In genomic region chr3:112667599-112667998, GRCh38 we compare ENCODE assay signal across 13 cellular contexts. TPM values are rescaled to one million over a fixed set of nuclear protein-coding genes. Genes with fewer than 3 reads are reported as not detected.
DNase-seq lines count a peak whose midpoint lies in the region; ATAC-seq, FAIRE-seq and TF ChIP-seq lines count a peak whose summit lies in the region.
"Had no signal": no experiment of that assay in that cellular context is flagged by ENCODE, and none has a peak within 500 bp of the region (broad histone marks: within the 10 kb centered on the region; RNA-seq: fewer than 3 reads in every experiment).

No MANE protein-coding gene starts in this region.

- no peak overlapping the region for H3K4me3 Mint-ChIP-seq in T-helper 1 cell treated with Interleukin-12 subunit alpha and Interleukin-12 subunit beta and Interleukin-4 antibody, amounts not matched to agents 30 μg/mL and 1 μg/mL, for 36 hours
- H3K4me3 Mint-ChIP-seq in natural killer cell treated with Interleukin-12 subunit alpha and Interleukin-12 subunit beta and Interleukin-15 and Interleukin-18, amount 100 ng/mL, for 72 hours: no peak overlapping the region
- H3K4me3 Mint-ChIP-seq in natural killer cell (no peak overlapping the region), astrocyte (ENCODE audit: unreplicated experiment) (no peak overlapping the region)
- H3K4me3 Mint-ChIP-seq: CD14-positive monocyte, GM23338 had no signal

- H3K27ac ChIP-seq in astrocyte (ENCODE audit: low read depth, low read length): no peak overlapping the region
- no peak overlapping the region for H3K27ac ChIP-seq in tibial nerve
- H3K27ac ChIP-seq in lower lobe of right lung: no peak overlapping the region
- H3K27ac ChIP-seq: 22Rv1 had no signal

- 80 to 85% methylated on average over 4 of the region's 4 CpGs for WGBS in tibial nerve, 2 donors

- H3K4me3 ChIP-seq in astrocyte (ENCODE audit: insufficient read depth, low read depth, low read length) (no peak overlapping the region), tibial nerve (no peak overlapping the region), lower lobe of right lung (no peak overlapping the region)
- H3K4me3 ChIP-seq: GM23338 had no signal

- intact Hi-C loops in natural killer cell (cut with micrococcal nuclease): no loop called here
- intact Hi-C loops in left cardiac atrium (cut with DNase I): no loop called here
- intact Hi-C loops in lower lobe of right lung (cut with DNase I): no loop called here

- H3K27me3 ChIP-seq in astrocyte (ENCODE audit: insufficient read depth, low read length): no peaks in the 10 kb centered on the region
- H3K27me3 ChIP-seq in tibial nerve: no peaks in the 10 kb centered on the region
- no peaks in the 10 kb centered on the region for H3K27me3 ChIP-seq in lower lobe of right lung (ENCODE audit: low read depth)

- peak overlapping the region; percentile 43 for H3K27ac Mint-ChIP-seq in T-helper 1 cell treated with Interleukin-12 subunit alpha and Interleukin-12 subunit beta and Interleukin-4 antibody, amounts not matched to agents 30 μg/mL and 1 μg/mL, for 36 hours
- peak overlapping the region; percentile 6 to 32 for H3K27ac Mint-ChIP-seq in natural killer cell treated with Interleukin-12 subunit alpha and Interleukin-12 subunit beta and Interleukin-15 and Interleukin-18, amount 100 ng/mL, for 72 hours
- H3K27ac Mint-ChIP-seq in natural killer cell (peak overlapping the region in 1 of 2 donors; percentile 46), astrocyte (ENCODE audit: unreplicated experiment) (peak overlapping the region; percentile 36)
- H3K27ac Mint-ChIP-seq: CD14-positive monocyte, GM23338 had no signal

- H2AFZ ChIP-seq in astrocyte (ENCODE audit: low read depth, low read length): no peak overlapping the region
- H2AFZ ChIP-seq: GM23338 had no signal

- H3K9me3 ChIP-seq in astrocyte (ENCODE audit: insufficient read depth, low read depth, low read length) (no peaks in the 10 kb centered on the region), tibial nerve (no peaks in the 10 kb centered on the region), lower lobe of right lung (no peaks in the 10 kb centered on the region)

- H3K4me1 Mint-ChIP-seq in T-helper 1 cell treated with Interleukin-12 subunit alpha and Interleukin-12 subunit beta and Interleukin-4 antibody, amounts not matched to agents 30 μg/mL and 1 μg/mL, for 36 hours (ENCODE audit: low read depth): peaks cover 42% of the 10 kb centered on the region
- peaks cover 40 to 41% of the 10 kb centered on the region in 2 donors for H3K4me1 Mint-ChIP-seq in natural killer cell treated with Interleukin-12 subunit alpha and Interleukin-12 subunit beta and Interleukin-15 and Interleukin-18, amount 100 ng/mL, for 72 hours (ENCODE audit: low read depth in 2 of 2)
- H3K4me1 Mint-ChIP-seq in natural killer cell (peaks cover 37 to 44% of the 10 kb centered on the region in 2 donors), astrocyte (ENCODE audit: low read depth, unreplicated experiment) (peaks cover 21% of the 10 kb centered on the region)

- no peak overlapping the region for H3K9ac ChIP-seq in astrocyte (ENCODE audit: low read length)

- H3K36me3 ChIP-seq in astrocyte (ENCODE audit: insufficient read depth, low read length) (no peaks in the 10 kb centered on the region), tibial nerve (no peaks in the 10 kb centered on the region), lower lobe of right lung (no peaks in the 10 kb centered on the region)

- H3K79me2 ChIP-seq in astrocyte (ENCODE audit: insufficient read depth, low read length): no peaks in the 10 kb centered on the region

- TF ChIP-seq CTCF in natural killer cell (IDR thresholded peaks at IDR 0.05): no peak
- TF ChIP-seq CTCF in astrocyte (IDR thresholded peaks at IDR 0.05; ENCODE audit: insufficient read depth, low read depth, low read length): no peak
- TF ChIP-seq CTCF in tibial nerve (IDR thresholded peaks at IDR 0.05): no peak
- no peak for TF ChIP-seq CTCF in lower lobe of right lung (IDR thresholded peaks at IDR 0.05)

- DNase-seq in T-helper 1 cell (no peak), natural killer cell (no peak), astrocyte (ENCODE audit: low read depth) (no peak), tibial nerve (ENCODE audit: low spot score in 2 of 2) (no peak), left cardiac atrium (no peak), lower lobe of right lung (no peak)
- DNase-seq in natural killer cell treated with Interleukin-12 subunit alpha and Interleukin-12 subunit beta and Interleukin-15 and Interleukin-18, amount 100 ng/mL, for 72 hours (ENCODE audit: low spot score): no peak
- DNase-seq: H7 had no signal

- ATAC-seq in natural killer cell treated with Interleukin-12 subunit alpha and Interleukin-12 subunit beta and Interleukin-15 and Interleukin-18, amount 100 ng/mL, for 72 hours: peak in 1 of 2 donors; percentile 47
- ATAC-seq in natural killer cell: no peak
- ATAC-seq in left cardiac atrium: no peak
- ATAC-seq in lower lobe of right lung: no peak
- ATAC-seq: GM23338 had no signal

- H3K4me1 ChIP-seq in astrocyte (ENCODE audit: insufficient read depth, low read length) (peaks cover 14% of the 10 kb centered on the region), tibial nerve (peaks cover 0 to 2% (median 0%) of the 10 kb centered on the region in 4 donors), lower lobe of right lung (peaks cover 11% of the 10 kb centered on the region)

- no peak for TF ChIP-seq EP300 in tibial nerve (IDR thresholded peaks at IDR 0.05)

- H3K36me3 Mint-ChIP-seq in T-helper 1 cell treated with Interleukin-12 subunit alpha and Interleukin-12 subunit beta and Interleukin-4 antibody, amounts not matched to agents 30 μg/mL and 1 μg/mL, for 36 hours (ENCODE audit: low read depth): peaks cover 11% of the 10 kb centered on the region
- peaks cover 6% of the 10 kb centered on the region for H3K36me3 Mint-ChIP-seq in natural killer cell treated with Interleukin-12 subunit alpha and Interleukin-12 subunit beta and Interleukin-15 and Interleukin-18, amount 100 ng/mL, for 72 hours
- no peaks in the 10 kb centered on the region for H3K36me3 Mint-ChIP-seq in natural killer cell
- H3K36me3 Mint-ChIP-seq in astrocyte (ENCODE audit: low read depth, unreplicated experiment): no peaks in the 10 kb centered on the region
- H3K36me3 Mint-ChIP-seq: CD14-positive monocyte had no signal

- TF ChIP-seq POLR2A in tibial nerve (IDR thresholded peaks at IDR 0.05): no peak

- H3K4me2 ChIP-seq in astrocyte (ENCODE audit: low read length): no peak overlapping the region
- H3K4me2 ChIP-seq: GM23338 had no signal

- peaks cover 19% of the 10 kb centered on the region for H3K9me3 Mint-ChIP-seq in T-helper 1 cell treated with Interleukin-12 subunit alpha and Interleukin-12 subunit beta and Interleukin-4 antibody, amounts not matched to agents 30 μg/mL and 1 μg/mL, for 36 hours
- H3K9me3 Mint-ChIP-seq in natural killer cell treated with Interleukin-12 subunit alpha and Interleukin-12 subunit beta and Interleukin-15 and Interleukin-18, amount 100 ng/mL, for 72 hours: no peaks in the 10 kb centered on the region
- H3K9me3 Mint-ChIP-seq in natural killer cell (no peaks in the 10 kb centered on the region), astrocyte (ENCODE audit: unreplicated experiment) (peaks cover 6% of the 10 kb centered on the region)

- peaks cover 27% of the 10 kb centered on the region for H3K27me3 Mint-ChIP-seq in T-helper 1 cell treated with Interleukin-12 subunit alpha and Interleukin-12 subunit beta and Interleukin-4 antibody, amounts not matched to agents 30 μg/mL and 1 μg/mL, for 36 hours (ENCODE audit: low read depth)
- no peaks in the 10 kb centered on the region for H3K27me3 Mint-ChIP-seq in natural killer cell treated with Interleukin-12 subunit alpha and Interleukin-12 subunit beta and Interleukin-15 and Interleukin-18, amount 100 ng/mL, for 72 hours
- H3K27me3 Mint-ChIP-seq in natural killer cell (ENCODE audit: low read depth in 2 of 2) (peaks cover 0 to 3% of the 10 kb centered on the region in 2 donors), astrocyte (ENCODE audit: low read depth, unreplicated experiment) (no peaks in the 10 kb centered on the region)

- H4K20me1 ChIP-seq in astrocyte (ENCODE audit: insufficient read depth, low read length): no peaks in the 10 kb centered on the region

- no peak for FAIRE-seq in astrocyte (lab: Jason Lieb, UNC)
- FAIRE-seq: GM18507 had no signal

RNA-seq across cellular contexts. Expression of gene CCDC80, which starts 26.7 kb away (rescaled TPM):
- under 1 TPM in 1 of 2 donors, not detected in 1; 0.28 TPM for total RNA-seq in natural killer cell treated with Interleukin-12 subunit alpha and Interleukin-12 subunit beta and Interleukin-15 and Interleukin-18, amount 100 ng/mL, for 72 hours
- under 1 TPM in 1 of 3 donors, not detected in 2; 0.08 TPM for total RNA-seq in natural killer cell
- 272 and 333 TPM in 2 replicates for total RNA-seq in astrocyte
- total RNA-seq in tibial nerve: 100 to 1,000 TPM in 1 of 4 donors, 10 to 100 TPM in 3; 19.4 to 129 (median 31.1) TPM
- 100 to 1,000 TPM; 233 to 278 TPM for total RNA-seq in left cardiac atrium
- total RNA-seq in lower lobe of right lung: 148 TPM

Comparison
In these comparisons a context has a peak if more than half of its experiments do, and no peak if none do; other contexts are left out.
1. RNA of gene CCDC80, which starts 26.7 kb away (total RNA-seq): 233 to 278 TPM in left cardiac atrium, 272 to 333 TPM in astrocyte, 148 TPM in lower lobe of right lung (single experiment) and 19.4 to 129 TPM in tibial nerve; 0.28 TPM in natural killer cell treated with Interleukin-12 subunit alpha and Interleukin-12 subunit beta and Interleukin-15 and Interleukin-18, amount 100 ng/mL, for 72 hours and 0.08 TPM in natural killer cell; every median in the first group is over 10 times any median in the second.